Comparison of ENCODE assay signal across 10 cellular contexts in the genomic region with DNA sequence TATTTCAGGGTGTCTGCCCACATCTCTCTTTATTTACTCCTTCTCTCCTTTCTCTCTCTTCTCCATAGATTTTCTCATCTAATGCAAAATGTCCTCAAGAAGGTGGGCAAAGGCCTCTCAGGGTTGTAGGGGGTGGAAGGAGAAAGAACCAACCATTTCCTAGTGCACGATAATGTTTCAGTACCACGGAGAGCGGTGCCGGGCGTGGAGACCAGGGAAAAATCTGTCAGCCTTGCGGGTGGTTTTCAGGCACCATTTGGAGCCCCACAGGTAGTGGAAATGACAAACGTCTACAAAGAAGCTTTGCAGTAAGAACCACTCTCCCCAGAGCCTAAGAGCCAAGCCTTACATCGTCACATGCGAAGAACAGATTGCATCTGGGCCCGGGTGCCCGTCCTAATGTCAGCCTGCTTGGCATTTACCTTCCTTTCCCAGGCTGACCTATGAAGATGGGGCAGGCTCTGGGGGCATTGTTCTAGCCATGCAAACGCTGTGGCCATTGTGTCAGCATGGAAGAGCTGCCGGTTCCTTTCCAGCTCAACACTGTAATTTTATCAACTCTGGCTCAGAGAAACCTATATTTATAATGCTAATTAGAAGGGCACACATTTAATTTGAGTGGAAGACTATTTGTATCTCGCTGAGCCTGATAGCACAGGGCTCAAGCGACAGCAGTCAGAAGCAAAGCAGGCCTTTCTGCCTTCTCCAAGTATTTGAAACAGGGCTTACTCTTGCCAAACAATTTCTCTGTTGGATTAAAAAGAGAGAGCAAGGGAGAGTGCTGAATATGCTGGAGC.
A peak's percentile ranks its signal among the peaks of the same experiment; 100 is the strongest.
DNase-seq lines count a peak whose midpoint lies in the region; ATAC-seq and TF ChIP-seq lines count a peak whose summit lies in the region.
"Had no signal": no experiment of that assay in that cellular context is flagged by ENCODE, and none has a peak within 500 bp of the region (broad histone marks: within the 10 kb centered on the region; RNA-seq: fewer than 3 reads in every experiment).

No MANE protein-coding gene starts in this region.

- DNase-seq in GM23248 (peak; percentile 45), MM.1S (peak; percentile 12), T47D (ENCODE audit: low read depth in 1 of 2, low spot score in 1 of 2) (peak; percentile 59 to 69), myocyte (ENCODE audit: low read depth) (peak; percentile 47), NCI-H1694 treated with DMSO at 0.1 percent for 48 hours (lab: John Stamatoyannopoulos, UW) (no peak)
- DNase-seq: activated T-cell treated with anti-CD3 and anti-CD28 coated beads, Interleukin-2, amount 50 U/mL, for 72 hours; NCI-H1105 had no signal

- H3K4me2 ChIP-seq in GM23248 (ENCODE audit: unreplicated experiment) (no peak overlapping the region), MM.1S (ENCODE audit: low read depth, low read length) (no peak overlapping the region)

- peaks cover 14% of the 10 kb centered on the region for H3K36me3 ChIP-seq in GM23248 (ENCODE audit: low read depth)
- H3K36me3 ChIP-seq in MM.1S (replicated peaks; ENCODE audit: insufficient read depth, low read length) = no peaks in the 10 kb centered on the region

- H3K27ac ChIP-seq in GM23248 (no peak overlapping the region), MM.1S (ENCODE audit: low read length) (no peak overlapping the region)
- H3K27ac ChIP-seq: psoas muscle had no signal

- no peak for TF ChIP-seq CTCF in MM.1S (IDR thresholded peaks at IDR 0.05; ENCODE audit: low read length)

- WGBS in GM23248 (ENCODE audit: low coverage in 1 of 2, low lambda C conversion rate in 2 of 2, missing lambda C conversion rate in 2 of 2), 2 experiments = 44 to 52% methylated on average over 15 of the region's 15 CpGs

- no peaks in the 10 kb centered on the region for H3K9me2 ChIP-seq in GM23248 (ENCODE audit: insufficient read depth)
- no peaks in the 10 kb centered on the region for H3K9me2 ChIP-seq in MM.1S (replicated peaks; ENCODE audit: insufficient read depth, low read length)

- ATAC-seq in activated CD4-positive, CD25-positive, alpha-beta regulatory T cell treated with anti-CD3 and anti-CD28 coated beads, Interleukin-2, amount 50 U/mL, for 24 hours = no peak
- ATAC-seq in HG02885 (IDR thresholded peaks at IDR 0.05; ENCODE audit: poor library complexity, unreplicated experiment) = no peak
- ATAC-seq: activated T-cell treated with anti-CD3 and anti-CD28 coated beads, Interleukin-2, amount 50 U/mL, for 72 hours; psoas muscle had no signal

- H3K9ac ChIP-seq in GM23248 (no peak overlapping the region), MM.1S (ENCODE audit: low read length) (no peak overlapping the region)

- H3F3A ChIP-seq in GM23248 (ENCODE audit: insufficient read depth) = 0 out of 2 replicates have a peak, but pooled peaks cover 15% of the 10 kb centered on the region
- no peaks in the 10 kb centered on the region for H3F3A ChIP-seq in MM.1S (ENCODE audit: insufficient read depth, low read length)

- no peak overlapping the region for H2AFZ ChIP-seq in GM23248
- no peak overlapping the region for H2AFZ ChIP-seq in MM.1S (ENCODE audit: low read length)

- in situ Hi-C loops in GM23248 (cut with MboI) (no loop called here), T47D (cut with HindIII; ENCODE audit: low pct_unique_long_range_greater_than_20kb, low sequenced_read_pairs) (no loop called here)

- H4K20me1 ChIP-seq in GM23248 (ENCODE audit: insufficient read depth) = no peaks in the 10 kb centered on the region
- no peaks in the 10 kb centered on the region for H4K20me1 ChIP-seq in MM.1S (ENCODE audit: insufficient read depth, low read length)

- H3K79me2 ChIP-seq in GM23248 (ENCODE audit: insufficient read depth) = peaks cover 26% of the 10 kb centered on the region; the same call in 1 of the 2 replicates
- H3K79me2 ChIP-seq in MM.1S (ENCODE audit: low read length) = no peaks in the 10 kb centered on the region

- H3K4me1 ChIP-seq in GM23248 (ENCODE audit: insufficient read depth) = 0 out of 2 replicates have a peak, but pooled peaks cover 6% of the 10 kb centered on the region
- H3K4me1 ChIP-seq in MM.1S (ENCODE audit: low read length) = no peaks in the 10 kb centered on the region
- H3K4me1 ChIP-seq: psoas muscle had no signal

- H3K4me3 ChIP-seq in GM23248 (no peak overlapping the region), MM.1S (ENCODE audit: low read length) (no peak overlapping the region)
- H3K4me3 ChIP-seq: psoas muscle had no signal

- H3K27me3 ChIP-seq in GM23248 (replicated peaks; ENCODE audit: insufficient read depth) (no peaks in the 10 kb centered on the region), MM.1S (replicated peaks; ENCODE audit: insufficient read depth, low read length) (no peaks in the 10 kb centered on the region)

- H3K9me3 ChIP-seq in GM23248 (ENCODE audit: low read depth) = no peaks in the 10 kb centered on the region
- H3K9me3 ChIP-seq in MM.1S (replicated peaks; ENCODE audit: insufficient read depth, low read length) = no peaks in the 10 kb centered on the region
- H3K9me3 ChIP-seq: psoas muscle had no signal
